ENCODE assay signal across 8 cellular contexts in the genomic region with DNA sequence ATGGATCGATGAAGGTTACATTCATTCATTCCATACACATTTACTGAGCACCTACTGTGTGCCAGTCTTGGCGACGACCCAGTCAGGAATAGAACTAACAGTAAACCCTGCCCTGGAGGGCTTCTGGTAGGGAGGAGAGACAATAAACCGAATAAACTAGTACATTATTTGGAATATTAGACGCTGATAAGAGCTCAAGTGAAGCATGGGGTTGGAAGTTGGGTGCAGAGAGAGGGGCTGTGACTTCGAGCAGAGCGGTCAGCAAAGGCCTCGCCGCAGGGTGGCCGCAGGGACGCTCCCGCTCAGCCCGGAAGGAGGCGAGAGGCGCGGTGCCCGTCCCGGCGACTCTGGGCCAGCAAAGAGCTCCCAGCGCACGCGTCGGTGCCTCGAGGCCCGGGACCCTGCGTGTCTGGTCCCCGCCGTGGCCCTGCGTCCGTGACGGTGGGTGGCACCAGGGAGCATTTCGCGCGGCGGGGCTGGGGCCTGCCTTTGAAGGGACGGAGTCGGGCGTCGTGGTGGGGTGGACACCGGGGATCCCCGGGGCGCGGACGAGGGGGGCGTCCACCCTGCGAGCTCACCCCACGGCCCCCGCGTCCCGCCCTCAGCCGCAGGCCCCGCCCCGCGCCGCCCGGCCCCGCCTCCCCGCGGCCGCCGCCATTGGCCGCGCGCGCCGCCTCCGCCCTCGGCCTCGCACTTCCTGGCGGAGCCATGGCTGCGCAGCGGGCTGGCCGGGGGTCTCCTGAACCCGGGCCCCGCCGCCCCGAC. TPM values are rescaled to one million over a fixed set of nuclear protein-coding genes. Genes with fewer than 3 reads are reported as not detected.
DNase-seq lines count a peak whose midpoint lies in the region; ATAC-seq and TF ChIP-seq lines count a peak whose summit lies in the region.

A gene (plus strand): TSS at position 682 of the 765 bp plus-strand sequence. CDS start 2,357 bp downstream, outside the sequence.

- H3K4me1 ChIP-seq in duodenal mucosa (ENCODE audit: control insufficient read depth in 1 of 2, insufficient read depth in 2 of 2, low read length in 2 of 2) (peaks cover 20 to 27% of the 10 kb centered on the region in 2 donors), lower lobe of right lung (peaks cover 16% of the 10 kb centered on the region)

- peak; percentile 87 for ATAC-seq in GM21723 (IDR thresholded peaks at IDR 0.05; ENCODE audit: unreplicated experiment)
- ATAC-seq in lower lobe of right lung, result peak; percentile 89 to 90

- H3K27ac ChIP-seq in duodenal mucosa (ENCODE audit: low read depth, low read length) (no peak within 1 kb of the TSS), lower lobe of right lung (peak within 1 kb of the TSS; percentile 83)

- H3K4me3 ChIP-seq in duodenal mucosa (ENCODE audit: low read depth in 1 of 2, low read length in 2 of 2), result peak within 1 kb of the TSS; percentile 76 to 78
- peak within 1 kb of the TSS; percentile 79 for H3K4me3 ChIP-seq in lower lobe of right lung

- H3K9ac ChIP-seq in duodenal mucosa (ENCODE audit: low read depth in 1 of 2, low read length in 2 of 2), result peak within 1 kb of the TSS; percentile 68 to 85

- H3K9me3 ChIP-seq in duodenal mucosa (ENCODE audit: control insufficient read depth in 1 of 2, low read length in 2 of 2) (no peaks in the 10 kb centered on the region), lower lobe of right lung (no peaks in the 10 kb centered on the region)

- H3K27me3 ChIP-seq in duodenal mucosa (ENCODE audit: control insufficient read depth in 1 of 2, insufficient read depth in 2 of 2, low read length in 2 of 2) (no peaks in the 10 kb centered on the region), lower lobe of right lung (ENCODE audit: low read depth) (no peaks in the 10 kb centered on the region)

- DNase-seq in GM10266 (ENCODE audit: extremely low spot score), result peak; percentile 98
- peak; percentile 60 for DNase-seq in LoVo (ENCODE audit: low spot score)
- peak; percentile 54 to 60 for DNase-seq in activated CD4-positive, alpha-beta T cell treated with anti-CD3 and anti-CD28 coated beads, Interleukin-2, amount 50 U/mL, for 4 hours
- peak; percentile 78 for DNase-seq in lower lobe of right lung
- DNase-seq in stimulated activated CD4-positive, alpha-beta T cell treated with anti-CD3 and anti-CD28 coated beads, TNF-alpha, amount 100 ng/mL, for 4 hours (ENCODE audit: low read depth in 3 of 3), result peak; percentile 50 to 61 (median 53)
- DNase-seq in amniotic stem cell (lab: John Stamatoyannopoulos, UW), result no peak

- peaks cover 4 to 15% of the 10 kb centered on the region in 2 donors for H3K36me3 ChIP-seq in duodenal mucosa (ENCODE audit: control insufficient read depth in 1 of 2, insufficient read depth in 2 of 2, low read length in 2 of 2)
- peaks cover 24% of the 10 kb centered on the region for H3K36me3 ChIP-seq in lower lobe of right lung

- intact Hi-C loops in lower lobe of right lung (cut with DNase I), result no loop called here

- TF ChIP-seq CTCF in GM10266 (IDR thresholded peaks at IDR 0.05; ENCODE audit: control insufficient read depth, insufficient read depth, low read depth, missing control alignments) (peak; percentile 10), lower lobe of right lung (IDR thresholded peaks at IDR 0.05) (no peak)

RNA-seq across cellular contexts. Expression of the gene that starts here (rescaled TPM):
- total RNA-seq in lower lobe of right lung, result 53.0 TPM
